ENCODE assay signal across 2 cellular contexts in genomic region chr1:38770516-38771173, GRCh38.
DNase-seq lines count a peak whose midpoint lies in the region; ATAC-seq, FAIRE-seq and TF ChIP-seq lines count a peak whose summit lies in the region.
"Not testable (repeated sequence)": the region's sequence is repeated elsewhere in the genome, so short reads cannot be mapped to it uniquely, and the experiment has no call there.

No MANE protein-coding gene starts in this region.

- not testable (repeated sequence) for TF ChIP-seq EP300 in K562 (IDR thresholded peaks at IDR 0.05; ENCODE audit: low read length)

- FAIRE-seq in K562 (lab: Jason Lieb, UNC), result not testable (repeated sequence)

- in situ Hi-C loops in K562 (cut with MboI), result not testable (repeated sequence)

- H3K9me1 ChIP-seq in K562 (ENCODE audit: control insufficient read depth, insufficient read depth, low read length), result not testable (repeated sequence)

- not testable (repeated sequence) for TF ChIP-seq RAD21 in K562 (CRISPR knock-in tag; conservative IDR thresholded peaks at IDR 0.05 in 1 of 2, IDR thresholded peaks at IDR 0.05 in 1 of 2)

- not testable (repeated sequence) for DNase-seq in K562 (ENCODE audit: extremely low read depth in 1 of 4, low spot score in 3 of 4)

- 74% methylated on average over 3 of the region's 5 CpGs for whole genome bisulfite sequencing in K562 (ENCODE audit: insufficient coverage, low coverage, missing lambda C conversion rate)

- not testable (repeated sequence) for H3K9me3 ChIP-seq in HEK293 (ENCODE audit: control insufficient read depth, insufficient read depth, low read depth, low read length); K562 (replicated peaks; ENCODE audit: control insufficient read depth, insufficient read depth, low read depth, low read length)

- H3K36me3 ChIP-seq in HEK293 (ENCODE audit: control insufficient read depth in 2 of 2, insufficient read depth in 1 of 2, low read length in 2 of 2); K562 (ENCODE audit: control insufficient read depth, insufficient read depth, low read length): not testable (repeated sequence)

- intact Hi-C loops in K562 (cut with micrococcal nuclease), result not testable (repeated sequence)

- ATAC-seq in K562, result not testable (repeated sequence)

- not testable (repeated sequence) for H3K27me3 ChIP-seq in K562 (ENCODE audit: control insufficient read depth in 2 of 2, insufficient read depth in 2 of 2, low read length in 2 of 2)

- H3K9ac ChIP-seq in K562 (ENCODE audit: insufficient read depth in 1 of 2, low read depth in 2 of 2, low read length in 2 of 2), result not testable (repeated sequence)

- not testable (repeated sequence) for TF ChIP-seq CTCF in HEK293 (tag by site-specific recombination; IDR thresholded peaks at IDR 0.05); K562 (IDR thresholded peaks at IDR 0.05 in 2 of 3, conservative IDR thresholded peaks at IDR 0.05 in 1 of 3; ENCODE audit: insufficient read depth in 2 of 3, low read depth in 1 of 3, low read length in 3 of 3)

- POLR2A ChIA-PET in HEK293 (lab: Yijun Ruan, JAX); K562 (lab: Yijun Ruan, JAX): not testable (repeated sequence)

- H3K4me3 ChIP-seq in HEK293 (ENCODE audit: low read depth, low read length); K562: not testable (repeated sequence)

- not testable (repeated sequence) for H3K79me2 ChIP-seq in K562 (ENCODE audit: control insufficient read depth, insufficient read depth, low read length)

- H3K4me2 ChIP-seq in K562 (ENCODE audit: insufficient read depth, low read length), result not testable (repeated sequence)

- CTCF ChIA-PET in HEK293 (lab: Yijun Ruan, JAX); K562 (lab: Yijun Ruan, JAX; ENCODE audit: low intra/inter-chr PET ratio): not testable (repeated sequence)

- BruUV-seq in K562 (replicated peaks; lab: Mats Ljungman, UMichigan), result not testable (repeated sequence)

- H3K27ac ChIP-seq in HEK293 (ENCODE audit: extremely low read depth, low read depth, low read length); K562 (ENCODE audit: extremely low read depth, low read depth, low read length): not testable (repeated sequence)

- not testable (repeated sequence) for H3K4me1 ChIP-seq in HEK293 (ENCODE audit: control insufficient read depth, insufficient read depth, low read length); K562 (replicated peaks in 1 of 2; ENCODE audit: control insufficient read depth in 2 of 2, insufficient read depth in 2 of 2, low read length in 2 of 2)

- not testable (repeated sequence) for TF ChIP-seq POLR2A in K562 (conservative IDR thresholded peaks at IDR 0.05)

- not testable (repeated sequence) for H2AFZ ChIP-seq in K562 (ENCODE audit: low read depth, low read length)

- H4K20me1 ChIP-seq in K562 (replicated peaks; ENCODE audit: control insufficient read depth, insufficient read depth, low read length), result not testable (repeated sequence)

TF ChIP-seq in HEK293, 187 proteins besides CTCF, POLR2A, EP300 and RAD21:
- TF ChIP-seq ZNF146 (tag by site-specific recombination; IDR thresholded peaks at IDR 0.05), result peak; percentile 94
- peak; percentile 96 for TF ChIP-seq ZNF184 (tag by site-specific recombination; IDR thresholded peaks at IDR 0.05)

TF ChIP-seq in K562, 482 proteins besides CTCF, POLR2A, EP300 and RAD21:
- peak; percentile 65 for TF ChIP-seq NFIC (IDR thresholded peaks at IDR 0.05)
- TF ChIP-seq ZNF146 (CRISPR knock-in tag; IDR thresholded peaks at IDR 0.05; ENCODE audit: unreplicated experiment), result peak; percentile 80
- peak in 1 of 2 experiments; percentile 36; a peak in 2 of 4 replicates for TF ChIP-seq KDM1A (IDR thresholded peaks at IDR 0.05)
- peak; percentile 64; the same call in 1 of the 2 replicates for TF ChIP-seq BCOR (IDR thresholded peaks at IDR 0.05)
